ENCODE assay signal across 16 cellular contexts in genomic region chr5:52684056-52684455, GRCh38.
DNase-seq lines count a peak whose midpoint lies in the region; ATAC-seq and TF ChIP-seq lines count a peak whose summit lies in the region.
"Had no signal": no experiment of that assay in that cellular context is flagged by ENCODE, and none has a peak within 500 bp of the region (broad histone marks: within the 10 kb centered on the region; RNA-seq: fewer than 3 reads in every experiment).

No MANE protein-coding gene starts in this region.

- H4K5ac ChIP-seq in IMR-90 (ENCODE audit: low read depth, low read length) = no peak overlapping the region

- H3K18ac ChIP-seq in IMR-90 (ENCODE audit: low read depth, low read length) = no peak overlapping the region

- TF ChIP-seq RAD21 in IMR-90 (IDR thresholded peaks at IDR 0.05; ENCODE audit: low read length) = no peak

- H3K79me1 ChIP-seq in IMR-90 (ENCODE audit: low read depth in 1 of 2, low read length in 2 of 2) = no peaks in the 10 kb centered on the region

- H3K9me1 ChIP-seq in IMR-90 (ENCODE audit: insufficient read depth, low read length) = no peaks in the 10 kb centered on the region

- no peak overlapping the region for H2BK20ac ChIP-seq in IMR-90 (ENCODE audit: low read depth, low read length)

- no peak overlapping the region for H2BK5ac ChIP-seq in IMR-90 (ENCODE audit: low read depth, low read length, poor library complexity, severe bottlenecking)

- no peak overlapping the region for H2AK9ac ChIP-seq in IMR-90 (replicated peaks; ENCODE audit: low read depth, low read length, poor library complexity)

- no peak overlapping the region for H3K27ac ChIP-seq in IMR-90 (ENCODE audit: insufficient read depth, low read length)
- no peak overlapping the region for H3K27ac ChIP-seq in body of pancreas
- H3K27ac ChIP-seq: KMS-11, SJSA1 had no signal

- TF ChIP-seq CTCF in IMR-90 (conservative IDR thresholded peaks at IDR 0.05; ENCODE audit: low read depth, low read length) (no peak), body of pancreas (IDR thresholded peaks at IDR 0.05) (no peak)

- POLR2A ChIA-PET in IMR-90 (lab: Charles Lee; ENCODE audit: unreplicated experiment) = no interaction called here

- no peak overlapping the region for H3K14ac ChIP-seq in IMR-90 (replicated peaks; ENCODE audit: low read depth, low read length)

- TF ChIP-seq POLR2A in IMR-90 (IDR thresholded peaks at IDR 0.05; ENCODE audit: low read depth, low read length) (no peak), body of pancreas (IDR thresholded peaks at IDR 0.05) (no peak)

- no peak overlapping the region for H3K56ac ChIP-seq in IMR-90 (ENCODE audit: extremely low read depth, insufficient read depth, low read length)

- H2AFZ ChIP-seq in IMR-90 (replicated peaks; ENCODE audit: low read length, poor library complexity) = no peak overlapping the region

- no peak overlapping the region for H4K8ac ChIP-seq in IMR-90 (ENCODE audit: low read depth in 2 of 2, low read length in 2 of 2)

- no peak overlapping the region for H3K4me2 ChIP-seq in IMR-90 (ENCODE audit: low read depth, low read length)
- H3K4me2 ChIP-seq: KMS-11 had no signal

- BruUV-seq in IMR-90 (replicated peaks; lab: Mats Ljungman, UMichigan) = no TSS peak

- peak; percentile 66 for ATAC-seq in IMR-90 (ENCODE audit: low read depth)
- ATAC-seq in GM18498 (IDR thresholded peaks at IDR 0.05; ENCODE audit: unreplicated experiment) = no peak
- ATAC-seq in stimulated activated naive CD8-positive, alpha-beta T cell treated with anti-CD3 and anti-CD28 coated beads, Interleukin-15, Interleukin-2, amounts not matched to agents 100 U/mL and 50 U/mL, for 24 hours = no peak
- ATAC-seq in body of pancreas = no peak
- ATAC-seq in GM18907 (IDR thresholded peaks at IDR 0.05; ENCODE audit: unreplicated experiment) = no peak

- H2BK120ac ChIP-seq in IMR-90 (ENCODE audit: low read depth, low read length) = no peak overlapping the region

- no peaks in the 10 kb centered on the region for H3K4me1 ChIP-seq in IMR-90 (ENCODE audit: control insufficient read depth, insufficient read depth, low read length)
- no peaks in the 10 kb centered on the region for H3K4me1 ChIP-seq in body of pancreas

- in situ Hi-C loops in IMR-90 (cut with MboI; ENCODE audit: low sequenced_read_pairs) = no loop called here

- H2BK15ac ChIP-seq in IMR-90 (ENCODE audit: low read depth, low read length) = no peak overlapping the region; the same call in 2 of the 3 replicates

- H4K91ac ChIP-seq in IMR-90 (ENCODE audit: insufficient read depth, low read depth, low read length) = no peak overlapping the region

- peak overlapping the region; percentile 15; the same call in 1 of the 2 replicates for H3K4ac ChIP-seq in IMR-90 (ENCODE audit: low read depth, low read length)

- no peak overlapping the region for H3K23ac ChIP-seq in IMR-90 (ENCODE audit: low read depth, low read length)

- H3K9me3 ChIP-seq in IMR-90 (ENCODE audit: control insufficient read depth, insufficient read depth, low read length) (no peaks in the 10 kb centered on the region), body of pancreas (no peaks in the 10 kb centered on the region)
- H3K9me3 ChIP-seq: SJSA1 had no signal

- no peaks in the 10 kb centered on the region for H3K36me3 ChIP-seq in IMR-90 (ENCODE audit: control insufficient read depth, insufficient read depth, low read length)
- H3K36me3 ChIP-seq in body of pancreas (replicated peaks in 1 of 2; ENCODE audit: insufficient read depth in 1 of 2, low read depth in 2 of 2) = no peaks in the 10 kb centered on the region
- H3K36me3 ChIP-seq: SJSA1 had no signal

- H3K9ac ChIP-seq in IMR-90 (ENCODE audit: low read depth, low read length) = no peak overlapping the region
- H3K9ac ChIP-seq: KMS-11 had no signal

- no peak overlapping the region for H2AK5ac ChIP-seq in IMR-90 (ENCODE audit: low read depth, low read length)

- CTCF ChIA-PET in IMR-90 (lab: Yijun Ruan, JAX) = interaction anchor here (0.5 to 0.7 kb wide), 2 partner anchors 8 to 61 kb away, joined by 3 read pairs; no protein-coding TSS in a partner anchor

- H3K27me3 ChIP-seq in IMR-90 (ENCODE audit: control insufficient read depth, insufficient read depth, low read length) (no peaks in the 10 kb centered on the region), body of pancreas (no peaks in the 10 kb centered on the region)
- H3K27me3 ChIP-seq: SJSA1 had no signal

- no peaks in the 10 kb centered on the region for H4K20me1 ChIP-seq in IMR-90 (ENCODE audit: insufficient read depth, low read length)

- 100% methylated on average over 1 of the region's 1 CpG; no CpG with 5 or more reads in 1 of the 2 experiments for WGBS in IMR-90 (ENCODE audit: extremely low coverage in 2 of 2, insufficient read length in 1 of 2), 2 experiments
- WGBS in body of pancreas, 2 donors = 26% methylated on average over 1 of the region's 1 CpG

- H3K4me3 ChIP-seq in IMR-90 (ENCODE audit: insufficient read depth, low read depth, low read length) (no peak overlapping the region), body of pancreas (no peak overlapping the region)
- H3K4me3 ChIP-seq: SJSA1 had no signal

- DNase-seq in AG20443 (ENCODE audit: low spot score) = peak; percentile 18
- peak; percentile 39 for DNase-seq in IMR-90
- DNase-seq in fibroblast of peridontal ligament (ENCODE audit: extremely low read depth) = peak; percentile 35
- peak; percentile 63 for DNase-seq in renal cortical epithelial cell (ENCODE audit: low read depth)
- DNase-seq in stimulated activated naive CD8-positive, alpha-beta T cell treated with anti-CD3 and anti-CD28 coated beads, Interleukin-15, Interleukin-2, amounts not matched to agents 100 U/mL and 50 U/mL, for 24 hours = no peak
- DNase-seq in body of pancreas = no peak
- DNase-seq: DMS79 treated with DMSO at 0.1 percent for 48 hours, GDM1, NCI-H1417 treated with DMSO at 0.1 percent for 48 hours, NCI-H1930, NCI-H345, NCI-H524 treated with DMSO at 0.1 percent for 48 hours had no signal

- dilution Hi-C loops in IMR-90 (cut with HindIII; ENCODE audit: low sequenced_read_pairs, unreplicated experiment) = no loop called here

- intact Hi-C loops in IMR-90 (cut with micrococcal nuclease) = no loop called here
- intact Hi-C loops in body of pancreas (cut with DNase I) = no loop called here

TF ChIP-seq in IMR-90, 13 proteins besides CTCF, POLR2A, EP300 and RAD21:
- TF ChIP-seq RFX5 (IDR thresholded peaks at IDR 0.05; ENCODE audit: low read depth, low read length) = no peak
- TF ChIP-seq CHD1 (IDR thresholded peaks at IDR 0.05; ENCODE audit: low read depth, low read length) = no peak
- TF ChIP-seq MXI1 (IDR thresholded peaks at IDR 0.05; ENCODE audit: borderline replicate concordance, low read depth, low read length) = no peak
- TF ChIP-seq MAFK (IDR thresholded peaks at IDR 0.05; ENCODE audit: low read depth, low read length) = no peak
- TF ChIP-seq BHLHE40 (IDR thresholded peaks at IDR 0.05; ENCODE audit: low read depth, low read length) = no peak
- no peak for TF ChIP-seq FOS (IDR thresholded peaks at IDR 0.05; ENCODE audit: low read depth, low read length)
- TF ChIP-seq, protein P1, sequence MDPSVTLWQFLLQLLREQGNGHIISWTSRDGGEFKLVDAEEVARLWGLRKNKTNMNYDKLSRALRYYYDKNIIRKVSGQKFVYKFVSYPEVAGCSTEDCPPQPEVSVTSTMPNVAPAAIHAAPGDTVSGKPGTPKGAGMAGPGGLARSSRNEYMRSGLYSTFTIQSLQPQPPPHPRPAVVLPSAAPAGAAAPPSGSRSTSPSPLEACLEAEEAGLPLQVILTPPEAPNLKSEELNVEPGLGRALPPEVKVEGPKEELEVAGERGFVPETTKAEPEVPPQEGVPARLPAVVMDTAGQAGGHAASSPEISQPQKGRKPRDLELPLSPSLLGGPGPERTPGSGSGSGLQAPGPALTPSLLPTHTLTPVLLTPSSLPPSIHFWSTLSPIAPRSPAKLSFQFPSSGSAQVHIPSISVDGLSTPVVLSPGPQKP (IDR thresholded peaks at IDR 0.05; ENCODE audit: borderline replicate concordance, low read depth, low read length) = no peak

Comparison
In these comparisons a context has a peak if more than half of its experiments do, and no peak if none do; other contexts are left out.
1. DNase-seq: peak in AG20443 (single experiment), IMR-90 (single experiment), fibroblast of peridontal ligament (single experiment) and renal cortical epithelial cell (single experiment); none in stimulated activated naive CD8-positive, alpha-beta T cell treated with anti-CD3 and anti-CD28 coated beads, Interleukin-15, Interleukin-2, amounts not matched to agents 100 U/mL and 50 U/mL, for 24 hours (single experiment) and body of pancreas (0 of 4).